Comparison of ENCODE assay signal across 12 cellular contexts in the genomic region with DNA sequence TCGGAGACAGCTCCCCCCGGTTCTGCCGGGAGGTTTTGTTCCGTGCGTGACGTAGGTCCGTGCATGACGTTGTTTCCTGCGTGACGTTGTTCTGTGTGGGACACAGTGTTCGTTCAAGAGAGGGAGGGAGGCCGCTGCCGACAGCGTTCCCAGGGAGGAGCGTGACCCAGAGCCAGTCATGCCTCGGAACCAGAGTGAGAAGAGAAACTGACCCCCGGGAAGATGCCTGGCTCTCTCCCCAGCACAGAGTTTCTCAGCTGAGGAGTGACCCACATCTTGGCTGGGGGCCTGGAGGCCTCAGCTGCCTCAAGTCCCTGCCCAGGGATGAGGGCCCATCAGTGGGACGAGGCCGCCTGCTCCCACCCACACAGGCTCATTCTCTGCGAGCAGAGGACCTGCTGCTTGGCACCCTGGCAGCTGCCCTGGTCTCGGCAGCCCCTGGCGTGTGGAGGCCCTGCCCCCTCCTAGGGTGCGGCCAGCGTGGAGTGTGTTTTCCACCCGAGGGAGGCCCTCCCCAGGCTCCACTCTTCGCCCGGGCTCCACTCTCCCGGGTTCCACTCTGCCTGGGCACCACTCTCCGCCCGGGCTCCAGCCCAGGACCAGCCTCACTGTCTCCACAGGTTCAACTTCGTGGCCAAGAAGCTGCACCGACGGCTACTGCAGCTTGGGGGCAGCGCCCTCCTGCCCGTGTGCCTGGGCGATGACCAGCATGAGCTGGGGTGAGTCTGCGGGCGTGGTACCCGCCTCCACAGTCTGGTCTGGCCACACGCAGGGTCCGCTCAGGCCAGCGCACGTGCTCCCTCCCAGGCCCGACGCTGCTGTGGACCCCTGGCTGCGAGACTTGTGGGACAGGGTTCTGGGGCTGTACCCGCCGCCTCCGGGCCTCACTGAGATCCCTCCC. TPM values are rescaled to one million over a fixed set of nuclear protein-coding genes. Genes with fewer than 3 reads are reported as not detected.
DNase-seq lines count a peak whose midpoint lies in the region; FAIRE-seq and TF ChIP-seq lines count a peak whose summit lies in the region.
"Had no signal": no experiment of that assay in that cellular context is flagged by ENCODE, and none has a peak within 500 bp of the region (broad histone marks: within the 10 kb centered on the region; RNA-seq: fewer than 3 reads in every experiment).

No MANE protein-coding gene starts in this region.

- peaks cover 0 to 6% (median 4%) of the 10 kb centered on the region in 4 experiments; a peak in 5 of 7 replicates for H3K4me1 ChIP-seq in H1 (replicated peaks in 1 of 4; ENCODE audit: control insufficient read depth in 3 of 4, insufficient read depth in 4 of 4, low read length in 3 of 4)

- H3K4me3 ChIP-seq in AG09309 (ENCODE audit: control insufficient read depth, low read depth, low read length) (no peak overlapping the region), H1 (ENCODE audit: extremely low read depth in 1 of 4, insufficient read depth in 2 of 4, low read depth in 3 of 4, low read length in 4 of 4) (no peak overlapping the region)
- H3K4me3 ChIP-seq: suprapubic skin had no signal

- CTCF ChIA-PET in H1 (lab: Charles Lee; ENCODE audit: partially characterized antibody) = interaction anchor here (0.5 to 4.0 kb wide), 20 partner anchors 9 to 188 kb away, joined by 3 to 31 read pairs (median 4); partner anchors contain the start of genes ANAPC2, CYSRT1, RNF208 and RNF224

- no peaks in the 10 kb centered on the region for H3K9me3 ChIP-seq in H1 (ENCODE audit: insufficient read depth in 2 of 2, low read depth in 1 of 2, low read length in 1 of 2)
- H3K9me3 ChIP-seq: suprapubic skin had no signal

- H4K91ac ChIP-seq in H1 (replicated peaks; ENCODE audit: insufficient read length, low read length) = no peak overlapping the region

- DNase-seq in AG09309 (ENCODE audit: low read depth) (no peak), H1 (ENCODE audit: low read depth in 1 of 2, low spot score in 2 of 2) (no peak), DMS79 (lab: John Stamatoyannopoulos, UW) (no peak), GM19240 (ENCODE audit: insufficient read length, low spot score) (no peak), hippocampal formation (lab: John Stamatoyannopoulos, UW) (no peak)
- DNase-seq: activated CD8-positive, alpha-beta memory T cell treated with anti-CD3 and anti-CD28 coated beads, Interleukin-2, amount 50 U/mL, for 48 hours; effector memory CD8-positive, alpha-beta T cell; mesendoderm; T1000 had no signal

- no peak overlapping the region for H4K8ac ChIP-seq in H1 (ENCODE audit: extremely low read depth, insufficient read depth, low read length)

- no peak overlapping the region for H2AFZ ChIP-seq in H1 (ENCODE audit: low read length)

- no peaks in the 10 kb centered on the region for H3K23me2 ChIP-seq in H1 (ENCODE audit: low read depth, low read length)

- no peak overlapping the region for H3K56ac ChIP-seq in H1 (replicated peaks; ENCODE audit: insufficient read length, low read depth, low read length)

- H2BK12ac ChIP-seq in H1 (ENCODE audit: low read depth, low read length) = no peak overlapping the region

- no peak for FAIRE-seq in H1 (lab: Jason Lieb, UNC)
- FAIRE-seq: H54 had no signal

- no peaks in the 10 kb centered on the region for H3K27me3 ChIP-seq in H1 (replicated peaks in 1 of 4; ENCODE audit: control insufficient read depth in 3 of 4, extremely low read depth in 1 of 4, insufficient read depth in 3 of 4, low read length in 3 of 4)
- H3K27me3 ChIP-seq: suprapubic skin had no signal

- no peaks in the 10 kb centered on the region; the same call in 1 of the 2 replicates for H3K79me1 ChIP-seq in H1 (ENCODE audit: low read depth, low read length)

- no peak overlapping the region for H3K4ac ChIP-seq in H1 (replicated peaks; ENCODE audit: insufficient read length, low read depth, low read length)

- peak; percentile 7 for TF ChIP-seq CTCF in AG09309 (IDR thresholded peaks at IDR 0.05; ENCODE audit: control insufficient read depth, insufficient read depth, low read depth, low read length, missing control alignments)
- TF ChIP-seq CTCF in H1 (IDR thresholded peaks at IDR 0.05; ENCODE audit: control extremely low read depth in 1 of 3, insufficient read depth in 1 of 3, low read depth in 1 of 3, low read length in 3 of 3) = peak in 2 of 3 experiments; percentile 44 to 61; a peak in 2 of 4 replicates

- H2BK120ac ChIP-seq in H1 (replicated peaks; ENCODE audit: low read depth, low read length) = no peak overlapping the region

- WGBS in H1 (ENCODE audit: extremely low coverage in 1 of 2, insufficient coverage in 1 of 2, insufficient read length in 1 of 2, insufficient replicate concordance in 2 of 2, low coverage in 1 of 2, low lambda C conversion rate in 2 of 2, missing lambda C conversion rate in 1 of 2), 2 experiments = 91% methylated on average over 42 of the region's 49 CpGs; no CpG with 5 or more reads in 1 of the 2 experiments

- TF ChIP-seq EP300 in Ishikawa (IDR thresholded peaks at IDR 0.05; ENCODE audit: borderline replicate concordance) (no peak), H1 (IDR thresholded peaks at IDR 0.05; ENCODE audit: borderline replicate concordance in 1 of 2, low read depth in 2 of 2, low read length in 2 of 2) (no peak)

- H2BK20ac ChIP-seq in H1 (ENCODE audit: low read length) = no peak overlapping the region

- peaks cover 0 to 14% of the 10 kb centered on the region in 2 experiments for H4K20me1 ChIP-seq in H1 (replicated peaks in 1 of 2; ENCODE audit: control insufficient read depth in 1 of 2, insufficient read depth in 2 of 2, low read length in 2 of 2)

- POLR2A ChIA-PET in H1 (lab: Charles Lee; ENCODE audit: partially characterized antibody) = interaction anchor here (0.9 to 69.9 kb wide), 10 partner anchors 6 to 84 kb away, joined by 3 to 1462 read pairs (median 6); partner anchors contain the start of genes ANAPC2, CYSRT1, NDOR1 and NELFB

- H4K5ac ChIP-seq in H1 (ENCODE audit: insufficient read length, low read depth, low read length) = no peak overlapping the region

- no peak overlapping the region for H3K23ac ChIP-seq in H1 (ENCODE audit: insufficient read length)

- no peak overlapping the region for H3K27ac ChIP-seq in H1 (ENCODE audit: low read depth, low read length)
- H3K27ac ChIP-seq: suprapubic skin had no signal

- H2AK5ac ChIP-seq in H1 (ENCODE audit: low read depth, low read length) = no peak overlapping the region

- H2BK5ac ChIP-seq in H1 (ENCODE audit: low read depth, low read length) = no peak overlapping the region

- TF ChIP-seq RAD21 in Ishikawa (IDR thresholded peaks at IDR 0.05; ENCODE audit: low read depth) (peak; percentile 30; the same call in 1 of the 2 replicates), H1 (IDR thresholded peaks at IDR 0.05 in 1 of 2, conservative IDR thresholded peaks at IDR 0.05 in 1 of 2; ENCODE audit: low read depth in 2 of 2, low read length in 2 of 2) (peak; percentile 36 to 51; a peak in 3 of 4 replicates)

- TF ChIP-seq POLR2A in H1 (IDR thresholded peaks at IDR 0.05; ENCODE audit: control extremely low read depth in 1 of 2, low read depth in 2 of 2, low read length in 2 of 2) = no peak

- no peak overlapping the region for H3K4me2 ChIP-seq in H1 (ENCODE audit: insufficient read depth in 1 of 2, low read depth in 2 of 2, low read length in 2 of 2)

- H3K36me3 ChIP-seq in H1 (ENCODE audit: control insufficient read depth in 2 of 4, insufficient read depth in 4 of 4, low read length in 3 of 4) = peaks cover 0 to 22% (median 9%) of the 10 kb centered on the region in 4 experiments; a peak in 7 of 8 replicates

- H3K18ac ChIP-seq in H1 (ENCODE audit: extremely low read depth, low read length) = no peak overlapping the region

- no peak overlapping the region for H3K9ac ChIP-seq in H1 (replicated peaks in 1 of 4; ENCODE audit: extremely low read depth in 1 of 4, low read depth in 3 of 4, low read length in 3 of 4)

- no peaks in the 10 kb centered on the region for H3K79me2 ChIP-seq in H1 (ENCODE audit: control insufficient read depth in 1 of 2, insufficient read depth in 2 of 2, low read length in 2 of 2)

- H3K14ac ChIP-seq in H1 (ENCODE audit: insufficient read length) = no peak overlapping the region

- H2BK15ac ChIP-seq in H1 (ENCODE audit: low read length) = no peak overlapping the region

RNA-seq across cellular contexts. Expression of gene NDOR1, which starts 7.9 kb away (rescaled TPM):
- total RNA-seq in H1 (2021; fragmentation: NEBNext Ultra II Directional; extraction: Animal tissue kit (Norgen Biotek cat#: 25700)) = 32.3 and 33.2 TPM in 2 replicates
- 25.7 and 42.4 TPM in 2 replicates for polyA plus RNA-seq in H1 (2011; rRNA removed)
- 18.7 TPM for polyA plus RNA-seq in H1 (2011; cell fraction: cytosol; rRNA removed)
- polyA plus RNA-seq in H1 (2011; cell fraction: nucleus; rRNA removed) = 128 TPM
- 19.7 to 28.2 TPM (median 25.1 TPM) in 4 replicates for polyA plus RNA-seq in H1 (2012, experiment 1 of 2)
- polyA plus RNA-seq in H1 (2012, experiment 2 of 2) = 21.2 TPM
- polyA plus RNA-seq in H1 (2013, experiment 1 of 2) = 27.2 TPM
- 25.0 TPM for polyA plus RNA-seq in H1 (2013, experiment 2 of 2)
- 7.9 TPM in 2 replicates for polyA minus RNA-seq in H1 (2011; rRNA and poly(A)+ RNA removed)
- 15.5 TPM for polyA minus RNA-seq in H1 (2011; cell fraction: cytosol; rRNA and poly(A)+ RNA removed)
- 25.5 TPM for polyA minus RNA-seq in H1 (2011; cell fraction: nucleus; rRNA and poly(A)+ RNA removed)

RNA-seq across cellular contexts. Expression of gene TMEM203, which starts 8.0 kb away (rescaled TPM):
- 44.1 and 44.2 TPM in 2 replicates for total RNA-seq in H1 (2021; fragmentation: NEBNext Ultra II Directional; extraction: Animal tissue kit (Norgen Biotek cat#: 25700))
- polyA plus RNA-seq in H1 (2011; rRNA removed) = 57.1 and 67.1 TPM in 2 replicates
- polyA plus RNA-seq in H1 (2011; cell fraction: cytosol; rRNA removed) = 52.2 TPM
- polyA plus RNA-seq in H1 (2011; cell fraction: nucleus; rRNA removed) = 39.1 TPM
- 35.8 to 40.1 TPM (median 39.0 TPM) in 4 replicates for polyA plus RNA-seq in H1 (2012, experiment 1 of 2)
- 45.2 TPM for polyA plus RNA-seq in H1 (2012, experiment 2 of 2)
- polyA plus RNA-seq in H1 (2013, experiment 1 of 2) = 32.5 TPM
- polyA plus RNA-seq in H1 (2013, experiment 2 of 2) = 35.6 TPM
- 25.5 and 25.8 TPM in 2 replicates for polyA minus RNA-seq in H1 (2011; rRNA and poly(A)+ RNA removed)
- 20.7 TPM for polyA minus RNA-seq in H1 (2011; cell fraction: cytosol; rRNA and poly(A)+ RNA removed)
- polyA minus RNA-seq in H1 (2011; cell fraction: nucleus; rRNA and poly(A)+ RNA removed) = 23.5 TPM

RNA-seq across cellular contexts. Expression of gene RNF208, which starts 8.6 kb away (rescaled TPM):
- 7.7 and 8.9 TPM in 2 replicates for total RNA-seq in H1 (2021; fragmentation: NEBNext Ultra II Directional; extraction: Animal tissue kit (Norgen Biotek cat#: 25700))
- 2.7 and 4.8 TPM in 2 replicates for polyA plus RNA-seq in H1 (2011; rRNA removed)
- polyA plus RNA-seq in H1 (2011; cell fraction: cytosol; rRNA removed) = 0.97 TPM
- 6.6 TPM for polyA plus RNA-seq in H1 (2011; cell fraction: nucleus; rRNA removed)
- 3.9 to 11.3 TPM (median 9.7 TPM) in 4 replicates for polyA plus RNA-seq in H1 (2012, experiment 1 of 2)
- 7.4 TPM for polyA plus RNA-seq in H1 (2012, experiment 2 of 2)
- polyA plus RNA-seq in H1 (2013, experiment 1 of 2) = 9.7 TPM
- 9.6 TPM for polyA plus RNA-seq in H1 (2013, experiment 2 of 2)
- 0.22 and 0.49 TPM in 2 replicates for polyA minus RNA-seq in H1 (2011; rRNA and poly(A)+ RNA removed)
- 6.2 TPM for polyA minus RNA-seq in H1 (2011; cell fraction: cytosol; rRNA and poly(A)+ RNA removed)
- 1.8 TPM for polyA minus RNA-seq in H1 (2011; cell fraction: nucleus; rRNA and poly(A)+ RNA removed)

RNA-seq across cellular contexts. Expression of gene CYSRT1, which starts 11.6 kb away (rescaled TPM):
- 1.0 and 1.6 TPM in 2 replicates for total RNA-seq in H1 (2021; fragmentation: NEBNext Ultra II Directional; extraction: Animal tissue kit (Norgen Biotek cat#: 25700))
- polyA plus RNA-seq in H1 (2011; rRNA removed) = 6.5 and 7.6 TPM in 2 replicates
- polyA plus RNA-seq in H1 (2011; cell fraction: cytosol; rRNA removed) = 5.1 TPM
- polyA plus RNA-seq in H1 (2011; cell fraction: nucleus; rRNA removed) = 6.3 TPM
- polyA plus RNA-seq in H1 (2012, experiment 1 of 2) = 1.6 to 3.3 TPM (median 2.5 TPM) in 4 replicates
- 1.6 TPM for polyA plus RNA-seq in H1 (2012, experiment 2 of 2)
- 1.9 TPM for polyA plus RNA-seq in H1 (2013, experiment 1 of 2)
- 1.6 TPM for polyA plus RNA-seq in H1 (2013, experiment 2 of 2)
- 0.66 and 1.0 TPM in 2 replicates for polyA minus RNA-seq in H1 (2011; rRNA and poly(A)+ RNA removed)
- 3.2 TPM for polyA minus RNA-seq in H1 (2011; cell fraction: cytosol; rRNA and poly(A)+ RNA removed)
- polyA minus RNA-seq in H1 (2011; cell fraction: nucleus; rRNA and poly(A)+ RNA removed) = 3.0 TPM

RNA-seq across cellular contexts. Expression of gene TPRN, which starts 12.9 kb away (rescaled TPM):
- 23.2 and 27.2 TPM in 2 replicates for total RNA-seq in H1 (2021; fragmentation: NEBNext Ultra II Directional; extraction: Animal tissue kit (Norgen Biotek cat#: 25700))
- 9.7 and 14.9 TPM in 2 replicates for polyA plus RNA-seq in H1 (2011; rRNA removed)
- polyA plus RNA-seq in H1 (2011; cell fraction: cytosol; rRNA removed) = 11.9 TPM
- polyA plus RNA-seq in H1 (2011; cell fraction: nucleus; rRNA removed) = 34.2 TPM
- polyA plus RNA-seq in H1 (2012, experiment 1 of 2) = 13.0 to 23.1 TPM (median 21.4 TPM) in 4 replicates
- 14.8 TPM for polyA plus RNA-seq in H1 (2012, experiment 2 of 2)
- 13.5 TPM for polyA plus RNA-seq in H1 (2013, experiment 1 of 2)
- 12.5 TPM for polyA plus RNA-seq in H1 (2013, experiment 2 of 2)
- 3.6 TPM in 2 replicates for polyA minus RNA-seq in H1 (2011; rRNA and poly(A)+ RNA removed)
- polyA minus RNA-seq in H1 (2011; cell fraction: cytosol; rRNA and poly(A)+ RNA removed) = 12.5 TPM
- 13.7 TPM for polyA minus RNA-seq in H1 (2011; cell fraction: nucleus; rRNA and poly(A)+ RNA removed)
